Comparison of ENCODE assay signal across 22 cellular contexts in genomic region chr9:114300846-114301797, GRCh38. TPM values are rescaled to one million over a fixed set of nuclear protein-coding genes. Genes with fewer than 3 reads are reported as not detected.
DNase-seq lines count a peak whose midpoint lies in the region; ATAC-seq, FAIRE-seq and TF ChIP-seq lines count a peak whose summit lies in the region.
"Had no signal": no experiment of that assay in that cellular context is flagged by ENCODE, and none has a peak within 500 bp of the region (broad histone marks: within the 10 kb centered on the region; RNA-seq: fewer than 3 reads in every experiment).

No MANE protein-coding gene starts in this region.

- no peak overlapping the region for H3K4me3 Mint-ChIP-seq in GM23338
- H3K4me3 Mint-ChIP-seq: CD8-positive, alpha-beta T cell; IgD-negative memory B cell had no signal

- peaks cover 7% of the 10 kb centered on the region for H3K27me3 Mint-ChIP-seq in GM23338 (ENCODE audit: insufficient read depth, low read depth, poor library complexity)

- H3K27ac Mint-ChIP-seq in GM23338 = no peak overlapping the region
- H3K27ac Mint-ChIP-seq: CD8-positive, alpha-beta T cell; IgD-negative memory B cell had no signal

- H2AFZ ChIP-seq in HepG2 (ENCODE audit: low read length) = no peak overlapping the region
- no peak overlapping the region for H2AFZ ChIP-seq in GM23338

- H3K36me3 Mint-ChIP-seq in GM23338 (ENCODE audit: low read depth) = peaks cover 19% of the 10 kb centered on the region
- H3K36me3 Mint-ChIP-seq: CD8-positive, alpha-beta T cell had no signal

- no TSS peak for BruUV-seq in HepG2 (replicated peaks; lab: Mats Ljungman, UMichigan)

- H3K36me3 ChIP-seq in H7 (replicated peaks; ENCODE audit: control insufficient read depth, insufficient read depth, low read length) = no peaks in the 10 kb centered on the region; the same call in 1 of the 2 replicates
- H3K36me3 ChIP-seq in HepG2 (replicated peaks in 1 of 2; ENCODE audit: control insufficient read depth in 1 of 2, insufficient read depth in 2 of 2, low read length in 2 of 2) = peaks cover 31 to 87% of the 10 kb centered on the region in 2 experiments
- no peaks in the 10 kb centered on the region for H3K36me3 ChIP-seq in spleen
- H3K36me3 ChIP-seq in GM23338 (ENCODE audit: insufficient read depth) = peaks cover 3% of the 10 kb centered on the region; the same call in 1 of the 2 replicates
- H3K36me3 ChIP-seq: neutrophil had no signal

- no peaks in the 10 kb centered on the region for H4K20me1 ChIP-seq in HepG2 (ENCODE audit: insufficient read depth, low read length)
- no peaks in the 10 kb centered on the region for H4K20me1 ChIP-seq in GM23338 (replicated peaks; ENCODE audit: insufficient read depth)

- CTCF ChIA-PET in HepG2 (lab: Yijun Ruan, JAX; ENCODE audit: low intra/inter-chr PET ratio, low total read pairs) = no interaction called here

- peaks cover 13% of the 10 kb centered on the region for H3K4me1 ChIP-seq in HepG2 (ENCODE audit: insufficient read depth, low read length)
- H3K4me1 ChIP-seq in spleen = peaks cover 3 to 13% (median 10%) of the 10 kb centered on the region in 6 donors
- H3K4me1 ChIP-seq in GM23338 (ENCODE audit: insufficient read depth) = no peaks in the 10 kb centered on the region

- no peak overlapping the region for H3K9ac ChIP-seq in HepG2 (ENCODE audit: insufficient read depth, low read depth, low read length)

- POLR2A ChIA-PET in HepG2 (lab: Yijun Ruan, JAX) = no interaction called here

- no peak for TF ChIP-seq RAD21 in HepG2 (CRISPR knock-in tag; IDR thresholded peaks at IDR 0.05)

- H3K9me3 Mint-ChIP-seq in GM23338 = 0 out of 3 replicates have a peak, but pooled peaks cover under 1% of the 10 kb centered on the region
- H3K9me3 Mint-ChIP-seq: CD8-positive, alpha-beta T cell had no signal

- FAIRE-seq in HepG2 (lab: Jason Lieb, UNC) = no peak
- FAIRE-seq: endometrium, G401.6 had no signal

- TF ChIP-seq EP300 in HepG2 (IDR thresholded peaks at IDR 0.05; ENCODE audit: low read depth in 2 of 2, low read length in 2 of 2) = no peak
- TF ChIP-seq EP300 in HepG2 (CRISPR knock-in tag; IDR thresholded peaks at IDR 0.05; ENCODE audit: borderline replicate concordance) = no peak

- in situ Hi-C loops in HepG2 (cut with HindIII; ENCODE audit: extremely low pct_ligation_motif_present, low pct_unique_long_range_greater_than_20kb) = no loop called here

- H3K79me2 ChIP-seq in HepG2 (ENCODE audit: insufficient read depth, low read length) = no peaks in the 10 kb centered on the region
- no peaks in the 10 kb centered on the region for H3K79me2 ChIP-seq in GM23338 (replicated peaks; ENCODE audit: insufficient read depth)

- no peaks in the 10 kb centered on the region for H3K9me2 ChIP-seq in GM23338 (ENCODE audit: insufficient read depth)

- intact Hi-C loops in HepG2 (cut with micrococcal nuclease; ENCODE audit: unreplicated experiment) = no loop called here
- intact Hi-C loops in spleen (cut with DNase I; ENCODE audit: low total_unique reads) = no loop called here

- H3K9me3 ChIP-seq in HepG2 (ENCODE audit: low read length) (no peaks in the 10 kb centered on the region), spleen (peaks cover 0 to 10% (median 6%) of the 10 kb centered on the region in 8 donors)
- H3K9me3 ChIP-seq: neutrophil had no signal

- H3K4me2 ChIP-seq in HepG2 (ENCODE audit: low read depth, low read length) (no peak overlapping the region), GM23338 (no peak overlapping the region)

- ATAC-seq in HepG2 (no peak; the same call in 2 of the 3 replicates), GM23338 (no peak)
- ATAC-seq: CD8-positive, alpha-beta T cell had no signal

- over 99% methylated on average over 17 of the region's 31 CpGs for WGBS in HepG2 (ENCODE audit: low lambda C conversion rate)
- WGBS in spleen, 5 donors = 89 to 94% (median 92%) methylated on average over 22 to 31 of the region's 31 CpGs

- peak; percentile 4 for DNase-seq in AG20443 (ENCODE audit: low spot score)
- peak; percentile 55 for DNase-seq in H7
- DNase-seq in HepG2 (ENCODE audit: low spot score) = no peak
- DNase-seq in spleen = peak; percentile 52
- no peak for DNase-seq in GM23338 (ENCODE audit: low spot score)
- no peak for DNase-seq in NCI-H2171 (lab: John Stamatoyannopoulos, UW)
- DNase-seq in stimulated activated CD4-positive, alpha-beta T cell treated with anti-CD3 and anti-CD28 coated beads, Interleukin-12 subunit alpha, Interleukin-12 subunit beta, amount 100 ng/mL, for 4 hours = no peak
- DNase-seq: activated CD4-positive, alpha-beta T cell treated with anti-CD3 and anti-CD28 coated beads for 1 hour; activated gamma-delta T cell; cortex of kidney; glutamatergic neuron; NCI-H1417; NCI-H2107; NCI-H510A; retina had no signal

- H3F3A ChIP-seq in GM23338 (replicated peaks; ENCODE audit: low read depth) = peaks cover 6% of the 10 kb centered on the region; the same call in 1 of the 2 replicates

- H3K27me3 ChIP-seq in H7 (ENCODE audit: control insufficient read depth, insufficient read depth, low read length) (no peaks in the 10 kb centered on the region), HepG2 (ENCODE audit: control insufficient read depth in 1 of 2, insufficient read depth in 2 of 2, low read length in 2 of 2) (no peaks in the 10 kb centered on the region), spleen (replicated peaks in 1 of 7) (peaks cover 0 to 7% (median 0%) of the 10 kb centered on the region in 7 donors), GM23338 (ENCODE audit: insufficient read depth) (no peaks in the 10 kb centered on the region)

- peaks cover 4% of the 10 kb centered on the region; the same call in 2 of the 3 replicates for H3K4me1 Mint-ChIP-seq in GM23338

- no peak overlapping the region for H3K4me3 ChIP-seq in H7 (ENCODE audit: insufficient read depth, low read depth, low read length)
- H3K4me3 ChIP-seq in HepG2 (replicated peaks in 1 of 3; ENCODE audit: insufficient read depth in 1 of 3, low read depth in 2 of 3, low read length in 3 of 3) = no peak overlapping the region
- H3K4me3 ChIP-seq in spleen = no peak overlapping the region
- no peak overlapping the region for H3K4me3 ChIP-seq in GM23338

- TF ChIP-seq CTCF in HepG2 (CRISPR knock-in tag; IDR thresholded peaks at IDR 0.05) (no peak), spleen (IDR thresholded peaks at IDR 0.05 in 8 of 11, conservative IDR thresholded peaks at IDR 0.05 in 3 of 11) (no peak), GM23338 (conservative IDR thresholded peaks at IDR 0.05; ENCODE audit: low read depth in 2 of 2) (no peak)

- H3K27ac ChIP-seq in HepG2 (ENCODE audit: extremely low read length, insufficient read depth, low read length) = no peak overlapping the region
- H3K27ac ChIP-seq in spleen = no peak overlapping the region
- H3K27ac ChIP-seq in GM23338 (ENCODE audit: low read depth) = no peak overlapping the region
- H3K27ac ChIP-seq: HL-60, neutrophil had no signal

- TF ChIP-seq POLR2A in HepG2 (IDR thresholded peaks at IDR 0.05; ENCODE audit: insufficient read depth in 1 of 2, low read depth in 2 of 2, low read length in 2 of 2) (no peak), spleen (IDR thresholded peaks at IDR 0.05) (no peak)

RNA-seq across cellular contexts. Expression of gene ORM1, which starts 21.8 kb away (rescaled TPM):
- total RNA-seq in H7 (2014; rRNA removed; shearing (Covaris generic)) = not detected in 2 replicates
- total RNA-seq in HepG2 (2016; rRNA removed; fragmentation: Illumina TruSeq; extraction: Trizol) (327 and 699 TPM in 2 replicates), spleen (10 to 100 TPM in 2 of 7 donors, 1 to 10 TPM in 4, under 1 TPM in 1; 0.95 to 13.6 (median 6.2) TPM)
- total RNA-seq in HepG2 (2016; cell fraction: cytosol; rRNA removed; fragmentation: Illumina TruSeq; extraction: Trizol; ENCODE audit: low read depth) = 148 and 154 TPM in 2 replicates
- 343 and 706 TPM in 2 replicates for total RNA-seq in HepG2 (2016; cell fraction: insoluble cytoplasmic fraction; rRNA removed; fragmentation: Illumina TruSeq; extraction: Trizol)
- 103 and 109 TPM in 2 replicates for total RNA-seq in HepG2 (2016; cell fraction: membrane; rRNA removed; fragmentation: Illumina TruSeq; extraction: Trizol)
- 507 and 557 TPM in 2 replicates for total RNA-seq in HepG2 (2016; cell fraction: nucleus; rRNA removed; fragmentation: Illumina TruSeq; extraction: Trizol)
- polyA plus RNA-seq in HepG2 (2011; rRNA removed) (1,180 and 1,355 TPM in 2 replicates), spleen (1 to 10 TPM in 2 of 3 donors, under 1 TPM in 1; 0.99 to 2.0 (median 1.7) TPM), GM23338 (2016; fragmentation: Nextera tagmentation; extraction: Ambion mirVana) (not detected in 2 replicates)
- polyA plus RNA-seq in HepG2 (2011; cell fraction: cytosol; rRNA removed) = 1,385 and 1,736 TPM in 2 replicates
- polyA plus RNA-seq in HepG2 (2011; cell fraction: nucleus; rRNA removed) = 375 and 530 TPM in 2 replicates
- polyA plus RNA-seq in HepG2 (2012) = 373 and 660 TPM in 2 replicates
- 188 and 210 TPM in 2 replicates for polyA plus RNA-seq in HepG2 (2016; cell fraction: cytosol; fragmentation: Illumina TruSeq; extraction: Trizol; ENCODE audit: low read depth)
- polyA plus RNA-seq in HepG2 (2016; cell fraction: insoluble cytoplasmic fraction; fragmentation: Illumina TruSeq; extraction: Trizol; ENCODE audit: low read depth) = 388 and 407 TPM in 2 replicates
- polyA plus RNA-seq in HepG2 (2016; cell fraction: membrane; fragmentation: Illumina TruSeq; extraction: Trizol; ENCODE audit: low read depth) = 103 and 105 TPM in 2 replicates
- polyA plus RNA-seq in HepG2 (2016; cell fraction: nucleus; fragmentation: Illumina TruSeq; extraction: Trizol; ENCODE audit: insufficient read depth, low read depth) = 956 and 1,026 TPM in 2 replicates
- 0.30 and 495 TPM in 2 replicates for polyA minus RNA-seq in HepG2 (2011; rRNA and poly(A)+ RNA removed; ENCODE audit: low replicate concordance)
- 195 and 257 TPM in 2 replicates for polyA minus RNA-seq in HepG2 (2011; cell fraction: cytosol; rRNA and poly(A)+ RNA removed)
- 78.8 and 152 TPM in 2 replicates for polyA minus RNA-seq in HepG2 (2011; cell fraction: nucleus; rRNA and poly(A)+ RNA removed)
- total RNA-seq in GM23338 (2014; rRNA removed; shearing (Covaris generic)) = not detected in 2 replicates
- total RNA-seq: CD8-positive, alpha-beta T cell had no signal
- polyA plus RNA-seq: IgD-negative memory B cell had no signal

RNA-seq across cellular contexts. Expression of gene ORM2, which starts 28.5 kb away (rescaled TPM):
- total RNA-seq in H7 (2014; rRNA removed; shearing (Covaris generic)) = 1.2 and 2.2 TPM in 2 replicates
- 283 and 565 TPM in 2 replicates for total RNA-seq in HepG2 (2016; rRNA removed; fragmentation: Illumina TruSeq; extraction: Trizol)
- total RNA-seq in HepG2 (2016; cell fraction: cytosol; rRNA removed; fragmentation: Illumina TruSeq; extraction: Trizol; ENCODE audit: low read depth) = 120 and 126 TPM in 2 replicates
- 282 and 590 TPM in 2 replicates for total RNA-seq in HepG2 (2016; cell fraction: insoluble cytoplasmic fraction; rRNA removed; fragmentation: Illumina TruSeq; extraction: Trizol)
- total RNA-seq in HepG2 (2016; cell fraction: membrane; rRNA removed; fragmentation: Illumina TruSeq; extraction: Trizol) = 75.1 and 75.6 TPM in 2 replicates
- total RNA-seq in HepG2 (2016; cell fraction: nucleus; rRNA removed; fragmentation: Illumina TruSeq; extraction: Trizol) = 420 and 454 TPM in 2 replicates
- polyA plus RNA-seq in HepG2 (2011; rRNA removed) = 824 and 855 TPM in 2 replicates
- polyA plus RNA-seq in HepG2 (2011; cell fraction: cytosol; rRNA removed) = 632 and 711 TPM in 2 replicates
- 207 and 253 TPM in 2 replicates for polyA plus RNA-seq in HepG2 (2011; cell fraction: nucleus; rRNA removed)
- polyA plus RNA-seq in HepG2 (2012) = 237 and 362 TPM in 2 replicates
- 125 and 138 TPM in 2 replicates for polyA plus RNA-seq in HepG2 (2016; cell fraction: cytosol; fragmentation: Illumina TruSeq; extraction: Trizol; ENCODE audit: low read depth)
- 293 and 314 TPM in 2 replicates for polyA plus RNA-seq in HepG2 (2016; cell fraction: insoluble cytoplasmic fraction; fragmentation: Illumina TruSeq; extraction: Trizol; ENCODE audit: low read depth)
- 75.7 and 76.3 TPM in 2 replicates for polyA plus RNA-seq in HepG2 (2016; cell fraction: membrane; fragmentation: Illumina TruSeq; extraction: Trizol; ENCODE audit: low read depth)
- polyA plus RNA-seq in HepG2 (2016; cell fraction: nucleus; fragmentation: Illumina TruSeq; extraction: Trizol; ENCODE audit: insufficient read depth, low read depth) = 731 and 821 TPM in 2 replicates
- 257 TPM in 1 of 2 replicates, not detected in the other for polyA minus RNA-seq in HepG2 (2011; rRNA and poly(A)+ RNA removed; ENCODE audit: low replicate concordance)
- polyA minus RNA-seq in HepG2 (2011; cell fraction: cytosol; rRNA and poly(A)+ RNA removed) = 147 and 150 TPM in 2 replicates
- 41.2 and 60.7 TPM in 2 replicates for polyA minus RNA-seq in HepG2 (2011; cell fraction: nucleus; rRNA and poly(A)+ RNA removed)
- under 1 TPM in 2 of 7 donors, not detected in 5; 0.57 to 0.93 TPM for total RNA-seq in spleen
- polyA plus RNA-seq in spleen = under 1 TPM in 2 of 3 donors, not detected in 1; 0.13 to 0.18 TPM
- 0.76 TPM in 1 of 2 replicates, not detected in the other for total RNA-seq in GM23338 (2014; rRNA removed; shearing (Covaris generic))
- 0.76 and 0.90 TPM in 2 replicates for polyA plus RNA-seq in GM23338 (2016; fragmentation: Nextera tagmentation; extraction: Ambion mirVana)
- total RNA-seq: CD8-positive, alpha-beta T cell; M059J had no signal
- polyA plus RNA-seq: IgD-negative memory B cell had no signal

Comparison
In these comparisons a context has a peak if more than half of its experiments do, and no peak if none do; other contexts are left out.
1. DNase-seq: peak in AG20443 (single experiment), H7 (single experiment) and spleen (single experiment); none in HepG2 (single experiment), GM23338 (single experiment), NCI-H2171 (single experiment) and stimulated activated CD4-positive, alpha-beta T cell treated with anti-CD3 and anti-CD28 coated beads, Interleukin-12 subunit alpha, Interleukin-12 subunit beta, amount 100 ng/mL, for 4 hours (single experiment).
2. RNA of gene ORM1, which starts 21.8 kb away (total RNA-seq): 103 to 706 TPM in HepG2; 0.95 to 13.6 TPM in spleen, not detected in H7 and not detected in GM23338; every median in the first group is over 4 times any median in the second.
3. RNA of gene ORM2, which starts 28.5 kb away (total RNA-seq): 75.1 to 590 TPM in HepG2; 1.2 to 2.2 TPM in H7, 0.76 TPM in GM23338 and 0.57 to 0.93 TPM in spleen; every median in the first group is over 10 times any median in the second.